Comparison of ENCODE assay signal across 9 cellular contexts in genomic region chr6:13272131-13273046, GRCh38. TPM values are rescaled to one million over a fixed set of nuclear protein-coding genes. Genes with fewer than 3 reads are reported as not detected.
DNase-seq lines count a peak whose midpoint lies in the region; ATAC-seq and TF ChIP-seq lines count a peak whose summit lies in the region.
"Had no signal": no experiment of that assay in that cellular context is flagged by ENCODE, and none has a peak within 500 bp of the region (broad histone marks: within the 10 kb centered on the region; RNA-seq: fewer than 3 reads in every experiment).

No MANE protein-coding gene starts in this region.

- DNase-seq in left lung = peak; percentile 89 to 91
- DNase-seq in occipital lobe (lab: John Stamatoyannopoulos, UW) = no peak
- DNase-seq in HT-29 (ENCODE audit: low spot score) = no peak
- no peak for DNase-seq in NK-92 (lab: John Stamatoyannopoulos, UW; ENCODE audit: unreplicated experiment)
- no peak for DNase-seq in NCI-H345 treated with DMSO at 0.1 percent for 48 hours (lab: John Stamatoyannopoulos, UW; ENCODE audit: unreplicated experiment)

- peak overlapping the region; percentile 95 for H3K9ac ChIP-seq in OCI-LY3 (ENCODE audit: low read length)
- H3K9ac ChIP-seq: parathyroid adenoma had no signal

- peak overlapping the region; percentile 100 for H3K4me2 ChIP-seq in OCI-LY3 (ENCODE audit: low read length)

- peak overlapping the region; percentile 84 for H2AFZ ChIP-seq in OCI-LY3 (ENCODE audit: low read depth, low read length)
- H2AFZ ChIP-seq: parathyroid adenoma had no signal

- H3K27me3 ChIP-seq in OCI-LY3 (ENCODE audit: low read depth, low read length) (no peaks in the 10 kb centered on the region), left lung (no peaks in the 10 kb centered on the region)

- H3K4me1 ChIP-seq in OCI-LY3 (ENCODE audit: low read length) = peaks cover 24% of the 10 kb centered on the region
- peaks cover 0 to 23% of the 10 kb centered on the region in 2 donors for H3K4me1 ChIP-seq in left lung
- H3K4me1 ChIP-seq: parathyroid adenoma had no signal

- ATAC-seq in GM21786 (IDR thresholded peaks at IDR 0.05; ENCODE audit: unreplicated experiment) (peak; percentile 65), left lung (peak; percentile 70)

- peaks cover 21% of the 10 kb centered on the region; the same call in 1 of the 2 replicates for H4K20me1 ChIP-seq in OCI-LY3 (ENCODE audit: insufficient read depth, low read length)

- H3K27ac ChIP-seq in OCI-LY3 (ENCODE audit: low read length) (peak overlapping the region; percentile 84), left lung (peak overlapping the region; percentile 21 to 87)
- H3K27ac ChIP-seq: parathyroid adenoma had no signal

- TF ChIP-seq POLR2A in GM10847 (IDR thresholded peaks at IDR 0.05; ENCODE audit: extremely low read depth, insufficient read length) = peak; percentile 45

- H3K9me3 ChIP-seq in OCI-LY3 (ENCODE audit: insufficient read depth, low read length) (no peaks in the 10 kb centered on the region), left lung (no peaks in the 10 kb centered on the region)

- H3K79me2 ChIP-seq in OCI-LY3 (ENCODE audit: low read length) = peaks cover 43% of the 10 kb centered on the region
- H3K79me2 ChIP-seq: parathyroid adenoma had no signal

- peaks cover 30% of the 10 kb centered on the region for H3K36me3 ChIP-seq in OCI-LY3 (replicated peaks; ENCODE audit: low read depth, low read length)
- peaks cover 0 to 10% of the 10 kb centered on the region in 2 donors for H3K36me3 ChIP-seq in left lung

- intact Hi-C loops in left lung (cut with DNase I) = no loop called here

- peak; percentile 8; the same call in 1 of the 2 replicates for TF ChIP-seq CTCF in OCI-LY3 (IDR thresholded peaks at IDR 0.05; ENCODE audit: low read depth, low read length)
- TF ChIP-seq CTCF in left lung (IDR thresholded peaks at IDR 0.05) = no peak

- H3K4me3 ChIP-seq in OCI-LY3 (ENCODE audit: low read length) = peak overlapping the region; percentile 94
- H3K4me3 ChIP-seq in left lung = peak overlapping the region in 1 of 2 donors; percentile 52

RNA-seq across cellular contexts. Expression of gene TBC1D7, which starts 55.9 kb away (rescaled TPM):
- total RNA-seq in left lung (10 to 100 TPM; 18.3 to 20.2 TPM), occipital lobe (41.8 TPM)
- 12.9 and 13.1 TPM in 2 replicates for total RNA-seq in HT-29 (2014; rRNA removed; shearing (Covaris generic))

Comparison
In these comparisons a context has a peak if more than half of its experiments do, and no peak if none do; other contexts are left out.
1. DNase-seq: peak in left lung (2 of 2); none in occipital lobe (single experiment), HT-29 (single experiment), NK-92 (single experiment) and NCI-H345 treated with DMSO at 0.1 percent for 48 hours (single experiment).